16 cellular contexts compared by ENCODE assay signal in genomic region chr13:49086711-49087110, GRCh38.
DNase-seq lines count a peak whose midpoint lies in the region; ATAC-seq and TF ChIP-seq lines count a peak whose summit lies in the region.
"Had no signal": no experiment of that assay in that cellular context is flagged by ENCODE, and none has a peak within 500 bp of the region (broad histone marks: within the 10 kb centered on the region; RNA-seq: fewer than 3 reads in every experiment).

No MANE protein-coding gene starts in this region.

- H4K20me1 ChIP-seq in PC-3 (ENCODE audit: low read length) (no peaks in the 10 kb centered on the region), fibroblast of lung (ENCODE audit: control insufficient read depth, extremely low read depth, insufficient read depth, low read length) (no peaks in the 10 kb centered on the region)

- no peaks in the 10 kb centered on the region for H3K9me2 ChIP-seq in PC-3 (replicated peaks; ENCODE audit: low read length)

- no peak overlapping the region for H2AFZ ChIP-seq in PC-3 (ENCODE audit: low read length)
- no peak overlapping the region for H2AFZ ChIP-seq in fibroblast of lung (ENCODE audit: low read length)

- peak; percentile 90 for ATAC-seq in PC-3
- ATAC-seq in GM21367 (IDR thresholded peaks at IDR 0.05; ENCODE audit: unreplicated experiment): no peak
- ATAC-seq: effector memory CD8-positive, alpha-beta T cell; stimulated activated naive CD8-positive, alpha-beta T cell treated with anti-CD3 and anti-CD28 coated beads, Interleukin-15, Interleukin-2, amounts not matched to agents 100 U/mL and 50 U/mL, for 24 hours had no signal

- TF ChIP-seq CTCF in PC-3 (conservative IDR thresholded peaks at IDR 0.05; ENCODE audit: low read depth, low read length): no peak
- no peak for TF ChIP-seq CTCF in fibroblast of lung (conservative IDR thresholded peaks at IDR 0.05 in 1 of 2, IDR thresholded peaks at IDR 0.05 in 1 of 2; ENCODE audit: low read depth in 1 of 2, low read length in 2 of 2)
- no peak for TF ChIP-seq CTCF in Peyer's patch (IDR thresholded peaks at IDR 0.05)

- H3K27ac ChIP-seq in PC-3 (ENCODE audit: low read length) (peak overlapping the region; percentile 88), fibroblast of lung (ENCODE audit: insufficient read depth, low read length) (no peak overlapping the region), Peyer's patch (no peak overlapping the region)
- H3K27ac ChIP-seq: KMS-11 had no signal

- no peak for TF ChIP-seq POLR2A in Peyer's patch (IDR thresholded peaks at IDR 0.05)

- no peaks in the 10 kb centered on the region for H3K27me3 ChIP-seq in PC-3 (ENCODE audit: low read length)
- no peaks in the 10 kb centered on the region for H3K27me3 ChIP-seq in fibroblast of lung (ENCODE audit: control insufficient read depth, insufficient read depth, low read length)
- no peaks in the 10 kb centered on the region for H3K27me3 ChIP-seq in Peyer's patch
- no peaks in the 10 kb centered on the region for H3K27me3 ChIP-seq in MG63

- H3K9me3 ChIP-seq in PC-3 (ENCODE audit: low read length): no peaks in the 10 kb centered on the region
- H3K9me3 ChIP-seq in fibroblast of lung (ENCODE audit: control insufficient read depth, insufficient read depth, low read depth, low read length): no peaks in the 10 kb centered on the region
- H3K9me3 ChIP-seq in Peyer's patch: no peaks in the 10 kb centered on the region
- H3K9me3 ChIP-seq in MG63: no peaks in the 10 kb centered on the region

- H3K9ac ChIP-seq in PC-3 (ENCODE audit: low read length) (peak overlapping the region; percentile 69), fibroblast of lung (ENCODE audit: insufficient read depth, low read length) (no peak overlapping the region)
- H3K9ac ChIP-seq: KMS-11 had no signal

- H3K4me2 ChIP-seq in PC-3 (ENCODE audit: low read length) (peak overlapping the region; percentile 69), fibroblast of lung (ENCODE audit: extremely low read depth, insufficient read depth, low read length) (no peak overlapping the region)
- H3K4me2 ChIP-seq: KMS-11 had no signal

- CTCF ChIA-PET in PC-3 (lab: Charles Lee): interaction anchor here (0.6 kb wide), 2 partner anchors 110 to 269 kb away, joined by 4 read pairs; no protein-coding TSS in a partner anchor

- BruUV-seq in PC-3 (replicated peaks; lab: Mats Ljungman, UMichigan): no TSS peak

- intact Hi-C loops in PC-3 (cut with micrococcal nuclease): loop anchor here (1.0 to 2.0 kb wide), 2 partner anchors 12 to 110 kb away; no protein-coding TSS in a partner anchor

- H3K4me3 ChIP-seq in PC-3 (ENCODE audit: low read length) (no peak overlapping the region), fibroblast of lung (replicated peaks in 1 of 4; ENCODE audit: control extremely low read depth in 1 of 4, insufficient read depth in 1 of 4, low read depth in 3 of 4, low read length in 4 of 4) (no peak overlapping the region), Peyer's patch (no peak overlapping the region), MG63 (no peak overlapping the region)

- POLR2A ChIA-PET in PC-3 (lab: Charles Lee; ENCODE audit: unreplicated experiment): interaction anchor here (0.6 to 0.7 kb wide), 2 partner anchors 106 to 258 kb away, joined by 3 to 9 read pairs; no protein-coding TSS in a partner anchor

- H3K79me2 ChIP-seq in PC-3 (ENCODE audit: low read length) (no peaks in the 10 kb centered on the region), fibroblast of lung (ENCODE audit: control insufficient read depth, insufficient read depth, low read length) (no peaks in the 10 kb centered on the region)

- no peaks in the 10 kb centered on the region for H3F3A ChIP-seq in PC-3 (ENCODE audit: low read length, unreplicated experiment)

- DNase-seq in COLO829 (ENCODE audit: low spot score) (peak; percentile 82), PC-3 (peak; percentile 78), fibroblast of lung (ENCODE audit: low read depth in 2 of 2) (peak; percentile 65 to 74), putamen (ENCODE audit: low spot score) (peak; percentile 39), Peyer's patch (no peak), OCI-M2 (lab: John Stamatoyannopoulos, UW; ENCODE audit: unreplicated experiment) (no peak), MG63 (no peak)
- DNase-seq: activated CD4-positive, alpha-beta T cell treated with anti-CD3 and anti-CD28 coated beads for 4 hours; activated T-cell treated with anti-CD3 and anti-CD28 coated beads, Interleukin-2, amount 50 U/mL, for 24 hours; CD8-positive, alpha-beta memory T cell; effector memory CD8-positive, alpha-beta T cell; NCI-H2107; stimulated activated CD4-positive, alpha-beta T cell treated with anti-CD3 and anti-CD28 coated beads, Interleukin-4, amount 100 ng/mL, for 4 hours; stimulated activated naive CD8-positive, alpha-beta T cell treated with anti-CD3 and anti-CD28 coated beads, Interleukin-15, Interleukin-2, amounts not matched to agents 100 U/mL and 50 U/mL, for 24 hours had no signal

- no peaks in the 10 kb centered on the region for H3K36me3 ChIP-seq in PC-3 (ENCODE audit: low read depth, low read length)
- H3K36me3 ChIP-seq in fibroblast of lung (ENCODE audit: control insufficient read depth, insufficient read depth, low read length): no peaks in the 10 kb centered on the region
- no peaks in the 10 kb centered on the region for H3K36me3 ChIP-seq in Peyer's patch
- no peaks in the 10 kb centered on the region for H3K36me3 ChIP-seq in MG63

- H3K4me1 ChIP-seq in PC-3 (ENCODE audit: insufficient read depth, low read length): peaks cover 16% of the 10 kb centered on the region
- peaks cover 2% of the 10 kb centered on the region for H3K4me1 ChIP-seq in fibroblast of lung (ENCODE audit: control insufficient read depth, extremely low read depth, insufficient read depth, low read length)
- no peaks in the 10 kb centered on the region for H3K4me1 ChIP-seq in Peyer's patch

Comparison
In these comparisons a context has a peak if more than half of its experiments do, and no peak if none do; other contexts are left out.
1. DNase-seq: peak in COLO829 (single experiment), PC-3 (single experiment), fibroblast of lung (2 of 2) and putamen (single experiment); none in Peyer's patch (0 of 3), OCI-M2 (single experiment) and MG63 (single experiment).